In genomic region chr3:47282424-47283192, GRCh38 we compare ENCODE assay signal across 8 cellular contexts. TPM values are rescaled to one million over a fixed set of nuclear protein-coding genes. Genes with fewer than 3 reads are reported as not detected.
DNase-seq lines count a peak whose midpoint lies in the region; ATAC-seq and TF ChIP-seq lines count a peak whose summit lies in the region.

A gene with protein sequence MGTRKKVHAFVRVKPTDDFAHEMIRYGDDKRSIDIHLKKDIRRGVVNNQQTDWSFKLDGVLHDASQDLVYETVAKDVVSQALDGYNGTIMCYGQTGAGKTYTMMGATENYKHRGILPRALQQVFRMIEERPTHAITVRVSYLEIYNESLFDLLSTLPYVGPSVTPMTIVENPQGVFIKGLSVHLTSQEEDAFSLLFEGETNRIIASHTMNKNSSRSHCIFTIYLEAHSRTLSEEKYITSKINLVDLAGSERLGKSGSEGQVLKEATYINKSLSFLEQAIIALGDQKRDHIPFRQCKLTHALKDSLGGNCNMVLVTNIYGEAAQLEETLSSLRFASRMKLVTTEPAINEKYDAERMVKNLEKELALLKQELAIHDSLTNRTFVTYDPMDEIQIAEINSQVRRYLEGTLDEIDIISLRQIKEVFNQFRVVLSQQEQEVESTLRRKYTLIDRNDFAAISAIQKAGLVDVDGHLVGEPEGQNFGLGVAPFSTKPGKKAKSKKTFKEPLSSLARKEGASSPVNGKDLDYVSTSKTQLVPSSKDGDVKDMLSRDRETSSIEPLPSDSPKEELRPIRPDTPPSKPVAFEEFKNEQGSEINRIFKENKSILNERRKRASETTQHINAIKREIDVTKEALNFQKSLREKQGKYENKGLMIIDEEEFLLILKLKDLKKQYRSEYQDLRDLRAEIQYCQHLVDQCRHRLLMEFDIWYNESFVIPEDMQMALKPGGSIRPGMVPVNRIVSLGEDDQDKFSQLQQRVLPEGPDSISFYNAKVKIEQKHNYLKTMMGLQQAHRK (minus strand): TSS chr3:47282799. CDS start chr3:47277374, 5,425 bp downstream.
TSS of gene KLHL18 (plus strand) at chr3:47282944. CDS start at chr3:47282966, 22 bp downstream.

- H3K27ac ChIP-seq in left ventricle myocardium inferior (replicated peaks) (peak within 1 kb of the TSS; percentile 93), prostate gland (peak within 1 kb of the TSS; percentile 94 to 96)

- H3K9me3 ChIP-seq in left ventricle myocardium inferior (replicated peaks) (no peaks in the 10 kb centered on the region), prostate gland (no peaks in the 10 kb centered on the region)

- TF ChIP-seq POLR2A in prostate gland (IDR thresholded peaks at IDR 0.05), result peak; percentile 11

- DNase-seq in GM13976 (ENCODE audit: low spot score), result peak; percentile 97
- peak; percentile 18 for DNase-seq in NCI-H1436 treated with DMSO at 0.1 percent for 48 hours (lab: John Stamatoyannopoulos, UW)
- peak; percentile 95 to 99 (median 96) for DNase-seq in T-helper 1 cell
- peak; percentile 56 to 99 (median 92) for DNase-seq in amygdala (lab: John Stamatoyannopoulos, UW)
- DNase-seq in left ventricle myocardium inferior, result peak; percentile 92
- DNase-seq in prostate gland (ENCODE audit: low spot score), result peak; percentile 93
- peak; percentile 94 for DNase-seq in ureter (ENCODE audit: low spot score)

- in situ Hi-C loops in GM13976 (cut with MboI; ENCODE audit: low sequenced_read_pairs, unreplicated experiment), result no loop called here

- H3K4me3 ChIP-seq in left ventricle myocardium inferior (peak within 1 kb of the TSS; percentile 83), prostate gland (peak within 1 kb of the TSS; percentile 55 to 68)

- H3K27me3 ChIP-seq in left ventricle myocardium inferior (ENCODE audit: low read depth) (no peaks in the 10 kb centered on the region), prostate gland (replicated peaks; ENCODE audit: insufficient read depth) (no peaks in the 10 kb centered on the region)

- H3K36me3 ChIP-seq in left ventricle myocardium inferior (peaks cover 10% of the 10 kb centered on the region), prostate gland (no peaks in the 10 kb centered on the region)

- TF ChIP-seq CTCF in GM13976 (IDR thresholded peaks at IDR 0.05; ENCODE audit: borderline replicate concordance, control extremely low read depth, extremely low read depth, insufficient read depth, missing control alignments) (peak; percentile 11), left ventricle myocardium inferior (IDR thresholded peaks at IDR 0.05; ENCODE audit: borderline replicate concordance) (no peak), prostate gland (IDR thresholded peaks at IDR 0.05) (peak in 2 of 4 experiments; percentile 21 to 22)

- ATAC-seq in HG02840 (IDR thresholded peaks at IDR 0.05; ENCODE audit: low FRiP score, unreplicated experiment), result peak; percentile 86

- peaks cover 47% of the 10 kb centered on the region for H3K4me1 ChIP-seq in left ventricle myocardium inferior
- no peaks in the 10 kb centered on the region for H3K4me1 ChIP-seq in prostate gland (replicated peaks)

- WGBS in prostate gland, result under 1% methylated on average over 82 of the region's 82 CpGs

- intact Hi-C loops in left ventricle myocardium inferior (cut with micrococcal nuclease) (no loop called here), prostate gland (cut with DNase I) (loop anchor here (1.0 to 5.0 kb wide), 2 partner anchors 120 to 273 kb away; partner anchors contain the start of gene SETD2)

RNA-seq across cellular contexts. Expression of the first gene that starts in this region (rescaled TPM):
- total RNA-seq in left ventricle myocardium inferior (13.5 TPM), prostate gland (10 to 100 TPM; 14.3 to 17.5 TPM), ureter (12.7 TPM)

RNA-seq across cellular contexts. Expression of gene KLHL18, which starts in this region (rescaled TPM):
- total RNA-seq in left ventricle myocardium inferior, result 54.7 TPM
- total RNA-seq in prostate gland, result 10 to 100 TPM; 10.8 to 18.6 TPM
- 27.2 TPM for total RNA-seq in ureter

Comparison
In these comparisons a context has a peak if more than half of its experiments do, and no peak if none do; other contexts are left out.
1. Peak in every context shown above with its lines: DNase-seq, ATAC-seq, H3K4me3 ChIP-seq and H3K27ac ChIP-seq.
2. DNase-seq: peak in every context shown above with its lines; median percentile 97 in GM13976; 96 in T-helper 1 cell; 94 in ureter; 93 in prostate gland; 92 in amygdala; 92 in left ventricle myocardium inferior; 18 in NCI-H1436 treated with DMSO at 0.1 percent for 48 hours.